Comparison of ENCODE assay signal across 21 cellular contexts in the genomic region with DNA sequence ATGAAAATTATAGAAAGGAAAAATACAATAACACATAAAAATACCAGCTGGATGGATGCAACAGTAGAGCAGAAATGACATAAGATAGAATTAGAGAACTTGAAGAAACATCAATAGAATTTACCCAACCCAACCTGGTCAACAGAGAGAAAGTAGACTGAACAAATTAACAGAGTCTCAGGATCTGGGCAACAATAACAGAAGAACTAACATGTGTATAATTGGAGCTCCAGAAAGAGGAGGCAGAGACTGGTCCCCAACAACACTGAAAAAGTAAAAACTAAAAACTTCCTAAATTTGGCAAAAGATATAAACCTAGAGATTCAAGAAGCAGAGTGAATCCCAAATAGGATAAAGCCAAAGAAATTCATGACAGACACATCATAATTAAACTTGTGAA.
A peak's percentile ranks its signal among the peaks of the same experiment; 100 is the strongest.
DNase-seq lines count a peak whose midpoint lies in the region; ATAC-seq, FAIRE-seq and TF ChIP-seq lines count a peak whose summit lies in the region.
"Had no signal": no experiment of that assay in that cellular context is flagged by ENCODE, and none has a peak within 500 bp of the region (broad histone marks: within the 10 kb centered on the region; RNA-seq: fewer than 3 reads in every experiment).

No MANE protein-coding gene starts in this region.

- no peak overlapping the region for H3K27ac ChIP-seq in GM23248
- peak overlapping the region; percentile 2; the same call in 1 of the 2 replicates for H3K27ac ChIP-seq in PC-3 (ENCODE audit: low read length)
- H3K27ac ChIP-seq in osteoblast (ENCODE audit: low read depth, low read length): peak overlapping the region; percentile 48
- no peak overlapping the region for H3K27ac ChIP-seq in kidney (ENCODE audit: low read depth in 2 of 2, low read length in 2 of 2)
- H3K27ac ChIP-seq in heart left ventricle: no peak overlapping the region
- H3K27ac ChIP-seq in RWPE1: no peak overlapping the region
- H3K27ac ChIP-seq: 22Rv1; A549; BLaER1 treated with 17β-estradiol and CSF1 and Interleukin-3, amounts not matched to agents 10 nM and 100 nM; C4-2B had no signal

- intact Hi-C loops in PC-3 (cut with micrococcal nuclease) (no loop called here), kidney (cut with DNase I) (no loop called here), heart left ventricle (cut with DNase I) (no loop called here)

- CTCF ChIA-PET in PC-3 (lab: Charles Lee): interaction anchor here (0.6 kb wide), 1 partner anchor 189 kb away, joined by 3 read pairs; no protein-coding TSS in a partner anchor
- CTCF ChIA-PET in RWPE1 (lab: Yijun Ruan, JAX): no interaction called here

- H3F3A ChIP-seq in GM23248 (ENCODE audit: insufficient read depth) (peaks cover 16% of the 10 kb centered on the region), Loucy (ENCODE audit: low read depth) (peaks cover 10% of the 10 kb centered on the region; the same call in 1 of the 2 replicates), PC-3 (ENCODE audit: low read length, unreplicated experiment) (peaks cover 7% of the 10 kb centered on the region)

- no peak for TF ChIP-seq POLR2A in heart left ventricle (IDR thresholded peaks at IDR 0.05)

- in situ Hi-C loops in GM23248 (cut with MboI): no loop called here

- TF ChIP-seq CTCF in Loucy (conservative IDR thresholded peaks at IDR 0.05; ENCODE audit: low read length): no peak
- TF ChIP-seq CTCF in PC-3 (conservative IDR thresholded peaks at IDR 0.05; ENCODE audit: low read depth, low read length): no peak
- TF ChIP-seq CTCF in osteoblast (IDR thresholded peaks at IDR 0.05; ENCODE audit: extremely low read depth, low read depth, low read length): no peak
- no peak for TF ChIP-seq CTCF in kidney (IDR thresholded peaks at IDR 0.05; ENCODE audit: borderline replicate concordance, extremely low read depth, insufficient read depth)
- no peak for TF ChIP-seq CTCF in heart left ventricle (IDR thresholded peaks at IDR 0.05)
- TF ChIP-seq CTCF in RWPE1 (conservative IDR thresholded peaks at IDR 0.05; ENCODE audit: low read depth): no peak

- H3K9me3 ChIP-seq in GM23248 (ENCODE audit: low read depth): no peaks in the 10 kb centered on the region
- H3K9me3 ChIP-seq in Loucy (ENCODE audit: insufficient read depth, low read depth, low read length): peaks cover 31% of the 10 kb centered on the region; the same call in 1 of the 2 replicates
- peaks cover 29% of the 10 kb centered on the region for H3K9me3 ChIP-seq in PC-3 (ENCODE audit: low read length)
- no peaks in the 10 kb centered on the region for H3K9me3 ChIP-seq in osteoblast (ENCODE audit: low read depth, low read length)
- H3K9me3 ChIP-seq in kidney (ENCODE audit: control insufficient read depth in 1 of 2, low read length in 2 of 2): peaks cover 0 to 4% of the 10 kb centered on the region in 2 donors
- peaks cover 0 to 33% (median 16%) of the 10 kb centered on the region in 12 donors for H3K9me3 ChIP-seq in heart left ventricle

- no peaks in the 10 kb centered on the region for H4K20me1 ChIP-seq in GM23248 (ENCODE audit: insufficient read depth)
- no peaks in the 10 kb centered on the region for H4K20me1 ChIP-seq in Loucy (ENCODE audit: insufficient read depth, low read length, poor library complexity, severe bottlenecking)
- no peaks in the 10 kb centered on the region for H4K20me1 ChIP-seq in PC-3 (ENCODE audit: low read length)
- H4K20me1 ChIP-seq in osteoblast (ENCODE audit: insufficient read depth, low read length): no peaks in the 10 kb centered on the region
- H4K20me1 ChIP-seq: BLaER1 treated with 17β-estradiol and CSF1 and Interleukin-3, amounts not matched to agents 10 nM and 100 nM had no signal

- H2AFZ ChIP-seq in GM23248: no peak overlapping the region
- no peak overlapping the region for H2AFZ ChIP-seq in Loucy (ENCODE audit: low read length)
- H2AFZ ChIP-seq in PC-3 (ENCODE audit: low read length): no peak overlapping the region
- no peak overlapping the region for H2AFZ ChIP-seq in osteoblast (ENCODE audit: low read length)

- no TSS peak for BruUV-seq in PC-3 (replicated peaks; lab: Mats Ljungman, UMichigan)

- H3K27me3 ChIP-seq in GM23248 (replicated peaks; ENCODE audit: insufficient read depth) (no peaks in the 10 kb centered on the region), Loucy (ENCODE audit: insufficient read depth, low read length, poor library complexity, severe bottlenecking) (no peaks in the 10 kb centered on the region), PC-3 (ENCODE audit: low read length) (peaks cover 8% of the 10 kb centered on the region), osteoblast (ENCODE audit: insufficient read depth, low read length) (no peaks in the 10 kb centered on the region), heart left ventricle (no peaks in the 10 kb centered on the region)
- H3K27me3 ChIP-seq: BLaER1 treated with 17β-estradiol and CSF1 and Interleukin-3, amounts not matched to agents 10 nM and 100 nM had no signal

- H3K36me3 ChIP-seq in GM23248 (ENCODE audit: low read depth) (no peaks in the 10 kb centered on the region), Loucy (ENCODE audit: insufficient read depth, low read length) (no peaks in the 10 kb centered on the region), PC-3 (ENCODE audit: low read depth, low read length) (no peaks in the 10 kb centered on the region), osteoblast (ENCODE audit: insufficient read depth, low read length) (no peaks in the 10 kb centered on the region), kidney (ENCODE audit: control insufficient read depth in 1 of 2, insufficient read depth in 2 of 2, low read length in 2 of 2) (no peaks in the 10 kb centered on the region), heart left ventricle (no peaks in the 10 kb centered on the region)
- H3K36me3 ChIP-seq: BLaER1 treated with 17β-estradiol and CSF1 and Interleukin-3, amounts not matched to agents 10 nM and 100 nM had no signal

- H3K9me2 ChIP-seq in GM23248 (ENCODE audit: insufficient read depth): no peaks in the 10 kb centered on the region
- H3K9me2 ChIP-seq in Loucy (replicated peaks; ENCODE audit: low read depth, low read length): no peaks in the 10 kb centered on the region
- no peaks in the 10 kb centered on the region for H3K9me2 ChIP-seq in PC-3 (replicated peaks; ENCODE audit: low read length)

- no peak overlapping the region for H3K4me2 ChIP-seq in GM23248 (ENCODE audit: unreplicated experiment)
- H3K4me2 ChIP-seq in Loucy (ENCODE audit: low read depth, low read length, poor library complexity, severe bottlenecking): peak overlapping the region; percentile 78
- no peak overlapping the region for H3K4me2 ChIP-seq in PC-3 (ENCODE audit: low read length)
- no peak overlapping the region for H3K4me2 ChIP-seq in osteoblast (ENCODE audit: insufficient read depth, low read length)
- H3K4me2 ChIP-seq: A549 had no signal

- POLR2A ChIA-PET in PC-3 (lab: Charles Lee; ENCODE audit: unreplicated experiment) (no interaction called here), RWPE1 (lab: Yijun Ruan, JAX; ENCODE audit: low non-redundant PET) (no interaction called here)

- H3K79me2 ChIP-seq in GM23248 (ENCODE audit: insufficient read depth) (no peaks in the 10 kb centered on the region), Loucy (ENCODE audit: insufficient read depth, low read length) (no peaks in the 10 kb centered on the region), PC-3 (ENCODE audit: low read length) (no peaks in the 10 kb centered on the region), osteoblast (ENCODE audit: insufficient read depth, low read length) (no peaks in the 10 kb centered on the region)

- no peak for ATAC-seq in PC-3
- no peak for ATAC-seq in heart left ventricle
- ATAC-seq: A549; CD8-positive, alpha-beta T cell; GM12878 had no signal

- H3K9ac ChIP-seq in GM23248 (no peak overlapping the region), Loucy (ENCODE audit: low read depth, low read length, poor library complexity, severe bottlenecking) (no peak overlapping the region), PC-3 (ENCODE audit: low read length) (no peak overlapping the region), kidney (ENCODE audit: low read length in 2 of 2) (no peak overlapping the region)
- H3K9ac ChIP-seq: BLaER1 treated with 17β-estradiol and CSF1 and Interleukin-3, amounts not matched to agents 10 nM and 100 nM had no signal

- H3K4me3 ChIP-seq in GM23248 (no peak overlapping the region), Loucy (ENCODE audit: low read length, poor library complexity, severe bottlenecking) (peak overlapping the region; percentile 19), PC-3 (ENCODE audit: low read length) (no peak overlapping the region), osteoblast (ENCODE audit: insufficient read depth, low read length) (no peak overlapping the region), kidney (ENCODE audit: low read length in 2 of 2) (no peak overlapping the region), heart left ventricle (no peak overlapping the region)
- H3K4me3 ChIP-seq: A549; BLaER1 treated with 17β-estradiol and CSF1 and Interleukin-3, amounts not matched to agents 10 nM and 100 nM; GM12878 had no signal

- FAIRE-seq in kidney (lab: Jason Lieb, UNC): no peak
- FAIRE-seq: A549, D721Med, GM12878, GM12892, GM18507 had no signal

- DNase-seq in GM23248 (peak; percentile 33), PC-3 (no peak), osteoblast (ENCODE audit: insufficient read length, low spot score, missing footprints) (no peak), kidney (no peak), heart left ventricle (no peak), RWPE1 (ENCODE audit: low spot score) (no peak)
- DNase-seq: AML-193; Caco-2; Calu3; CD4-positive, alpha-beta T cell; DMS79 treated with DMSO at 0.1 percent for 48 hours had no signal

- H3K4me1 ChIP-seq in GM23248 (ENCODE audit: insufficient read depth) (peaks cover 9% of the 10 kb centered on the region; the same call in 1 of the 2 replicates), Loucy (ENCODE audit: insufficient read depth, low read length, poor library complexity, severe bottlenecking) (peaks cover 27% of the 10 kb centered on the region), PC-3 (ENCODE audit: insufficient read depth, low read length) (peaks cover 11% of the 10 kb centered on the region; the same call in 1 of the 2 replicates), osteoblast (ENCODE audit: insufficient read depth, low read length) (peaks cover 11% of the 10 kb centered on the region), kidney (ENCODE audit: control insufficient read depth in 1 of 2, insufficient read depth in 1 of 2, low read depth in 1 of 2, low read length in 2 of 2) (no peaks in the 10 kb centered on the region), heart left ventricle (no peaks in the 10 kb centered on the region)
- H3K4me1 ChIP-seq: A549, Caco-2 had no signal

Comparison
In these comparisons a context has a peak if more than half of its experiments do, and no peak if none do; other contexts are left out.
1. H3K27ac ChIP-seq: peak in PC-3 (single experiment) and osteoblast (single experiment); none in GM23248 (single experiment), kidney (0 of 2), heart left ventricle (0 of 12) and RWPE1 (single experiment).